In genomic region chr4:134753390-134753789, GRCh38 we compare ENCODE assay signal across 4 cellular contexts.
TF ChIP-seq lines count a peak whose summit lies in the region.

No MANE protein-coding gene starts in this region.

TF ChIP-seq in HepG2, 621 proteins besides CTCF, POLR2A, EP300 and RAD21 (continues in another document):
- TF ChIP-seq TRAFD1 (CRISPR knock-in tag; IDR thresholded peaks at IDR 0.05; ENCODE audit: borderline replicate concordance) (no peak), BRD4 (CRISPR knock-in tag; IDR thresholded peaks at IDR 0.05) (no peak), MEIS1 (CRISPR knock-in tag; IDR thresholded peaks at IDR 0.05; ENCODE audit: borderline replicate concordance) (no peak), ZNF547 (CRISPR knock-in tag; IDR thresholded peaks at IDR 0.05) (no peak), TFE3 (CRISPR knock-in tag; IDR thresholded peaks at IDR 0.05) (no peak), ZNF580 (CRISPR knock-in tag; IDR thresholded peaks at IDR 0.05; ENCODE audit: borderline replicate concordance, low read depth) (no peak), MAFK (conservative IDR thresholded peaks at IDR 0.05 in 1 of 2, IDR thresholded peaks at IDR 0.05 in 1 of 2; ENCODE audit: low read length in 2 of 2) (peak; percentile 83 to 89), NBN (conservative IDR thresholded peaks at IDR 0.05) (no peak), MAFF (IDR thresholded peaks at IDR 0.05; ENCODE audit: low read depth, low read length) (peak; percentile 82)

TF ChIP-seq in A549, 52 proteins besides CTCF, POLR2A, EP300 and RAD21:
- TF ChIP-seq MYC (IDR thresholded peaks at IDR 0.05; ENCODE audit: borderline replicate concordance, low read length): no peak
- no peak for TF ChIP-seq JUNB (IDR thresholded peaks at IDR 0.05)
- TF ChIP-seq MAFK (IDR thresholded peaks at IDR 0.05; ENCODE audit: partially characterized antibody): peak; percentile 82

TF ChIP-seq in IMR-90, 13 proteins besides CTCF, POLR2A, EP300 and RAD21:
- peak; percentile 81 for TF ChIP-seq MAFK (IDR thresholded peaks at IDR 0.05; ENCODE audit: low read depth, low read length)
- no peak for TF ChIP-seq BHLHE40 (IDR thresholded peaks at IDR 0.05; ENCODE audit: low read depth, low read length)
TF ChIP-seq in IMR-90: peak in this region for 1.

TF ChIP-seq in K562, 482 proteins besides CTCF, POLR2A, EP300 and RAD21:
- no peak for TF ChIP-seq KLF16 (IDR thresholded peaks at IDR 0.05)
- TF ChIP-seq C11orf30 (IDR thresholded peaks at IDR 0.05; ENCODE audit: low read depth): peak; percentile 35; the same call in 1 of the 2 replicates
- no peak for TF ChIP-seq SFPQ (IDR thresholded peaks at IDR 0.05; ENCODE audit: low read depth, low read length)
- TF ChIP-seq NR2F6 (CRISPR knock-in tag; IDR thresholded peaks at IDR 0.05): no peak
- no peak for TF ChIP-seq CEBPG (CRISPR knock-in tag; IDR thresholded peaks at IDR 0.05)
- TF ChIP-seq CEBPG (tag; conservative IDR thresholded peaks at IDR 0.05 in 1 of 2, IDR thresholded peaks at IDR 0.05 in 1 of 2): no peak
- TF ChIP-seq MAFF (IDR thresholded peaks at IDR 0.05; ENCODE audit: low read length): peak; percentile 72
- no peak for TF ChIP-seq GTF3C2 (IDR thresholded peaks at IDR 0.05; ENCODE audit: borderline replicate concordance, extremely low read depth, insufficient read length)
- no peak for TF ChIP-seq RBM17 (IDR thresholded peaks at IDR 0.05; ENCODE audit: borderline replicate concordance, low read depth, low read length)
- no peak for TF ChIP-seq PURB (CRISPR knock-in tag; IDR thresholded peaks at IDR 0.05; ENCODE audit: low read depth)
- no peak for TF ChIP-seq TEAD4 (IDR thresholded peaks at IDR 0.05; ENCODE audit: low read length)
- no peak for TF ChIP-seq TEAD4 (CRISPR knock-in tag; IDR thresholded peaks at IDR 0.05; ENCODE audit: borderline replicate concordance)
- TF ChIP-seq ZNF316 (IDR thresholded peaks at IDR 0.05): peak; percentile 70
- TF ChIP-seq MAFK (IDR thresholded peaks at IDR 0.05; ENCODE audit: low read length): peak; percentile 56; the same call in 1 of the 2 replicates
- TF ChIP-seq MAFG (tag; conservative IDR thresholded peaks at IDR 0.05): peak; percentile 42; the same call in 1 of the 2 replicates
